ENCODE assay signal across 19 cellular contexts in genomic region chr9:37432020-37432419, GRCh38. TPM values are rescaled to one million over a fixed set of nuclear protein-coding genes. Genes with fewer than 3 reads are reported as not detected.
DNase-seq lines count a peak whose midpoint lies in the region; ATAC-seq and TF ChIP-seq lines count a peak whose summit lies in the region.
"Had no signal": no experiment of that assay in that cellular context is flagged by ENCODE, and none has a peak within 500 bp of the region (broad histone marks: within the 10 kb centered on the region; RNA-seq: fewer than 3 reads in every experiment).

No MANE protein-coding gene starts in this region.

- 0 out of 2 replicates have a peak overlapping the region, but pooled peaks have one; percentile 12 for H3K27ac ChIP-seq in 22Rv1
- peak overlapping the region; percentile 94 for H3K27ac ChIP-seq in cingulate gyrus (ENCODE audit: low read depth, low read length)
- H3K27ac ChIP-seq: prostate gland, WERI-Rb-1 had no signal

- no peak for TF ChIP-seq CTCF in 22Rv1 (IDR thresholded peaks at IDR 0.05)

- no peak for ATAC-seq in GM21390 (IDR thresholded peaks at IDR 0.05; ENCODE audit: unreplicated experiment)
- no peak for ATAC-seq in GM19035 (IDR thresholded peaks at IDR 0.05; ENCODE audit: unreplicated experiment)

- DNase-seq in NAMALWA (ENCODE audit: low spot score) (peak; percentile 63), posterior vena cava (ENCODE audit: low spot score) (peak; percentile 45), COLO668 (lab: John Stamatoyannopoulos, UW; ENCODE audit: unreplicated experiment) (no peak)
- DNase-seq in stimulated activated CD4-positive, alpha-beta T cell treated with anti-CD3 and anti-CD28 coated beads, Interleukin-4, amount 100 ng/mL, for 4 hours: no peak
- DNase-seq: activated CD4-positive, alpha-beta memory T cell treated with anti-CD3 and anti-CD28 coated beads for 36 hours; activated gamma-delta T cell treated with Interleukin-2 at 50 U/mL for 16 hours; Calu3; dermis blood vessel endothelial cell; DND-41; HCEC 1CT; NCI-H1092 treated with DMSO at 0.1 percent for 48 hours; NCI-H187 treated with DMSO at 0.1 percent for 48 hours; NCI-H526 treated with DMSO at 0.1 percent for 48 hours; WERI-Rb-1 had no signal

- intact Hi-C loops in posterior vena cava (cut with DNase I): no loop called here

RNA-seq across cellular contexts. Expression of gene GRHPR, which starts 9.5 kb away (rescaled TPM):
- 10 to 100 TPM; 59.0 to 70.6 TPM for total RNA-seq in posterior vena cava

RNA-seq across cellular contexts. Expression of gene ZBTB5, which starts 33.2 kb away (rescaled TPM):
- total RNA-seq in posterior vena cava: 1 to 10 TPM; 6.9 to 7.4 TPM

RNA-seq across cellular contexts. Expression of gene POLR1E, which starts 53.7 kb away (rescaled TPM):
- total RNA-seq in posterior vena cava: 10 to 100 TPM; 16.9 to 18.5 TPM

Comparison
In these comparisons a context has a peak if more than half of its experiments do, and no peak if none do; other contexts are left out.
1. DNase-seq: peak in NAMALWA (single experiment) and posterior vena cava (single experiment); none in stimulated activated CD4-positive, alpha-beta T cell treated with anti-CD3 and anti-CD28 coated beads, Interleukin-4, amount 100 ng/mL, for 4 hours (0 of 2) and COLO668 (single experiment).